Comparison of ENCODE assay signal across 13 cellular contexts in genomic region chr5:136729901-136730355, GRCh38.
DNase-seq lines count a peak whose midpoint lies in the region; TF ChIP-seq lines count a peak whose summit lies in the region.
"Had no signal": no experiment of that assay in that cellular context is flagged by ENCODE, and none has a peak within 500 bp of the region (broad histone marks: within the 10 kb centered on the region; RNA-seq: fewer than 3 reads in every experiment).

No MANE protein-coding gene starts in this region.

- no TSS peak for BruUV-seq in PC-9 (replicated peaks; lab: Mats Ljungman, UMichigan)

- H3K4me2 ChIP-seq in PC-9, result peak overlapping the region; percentile 75

- peak overlapping the region; percentile 95 for H3K27ac ChIP-seq in PC-9

- H3K36me3 ChIP-seq in PC-9 (ENCODE audit: low read depth), result no peaks in the 10 kb centered on the region

- no peaks in the 10 kb centered on the region for H3K9me3 ChIP-seq in PC-9 (ENCODE audit: insufficient read depth, low read depth)

- DNase-seq in NCI-H187 treated with DMSO at 0.1 percent for 48 hours (lab: John Stamatoyannopoulos, UW), result peak; percentile 43
- no peak for DNase-seq in NCI-H187 (lab: John Stamatoyannopoulos, UW)
- peak; percentile 35 to 97 for DNase-seq in PC-9
- peak; percentile 86 for DNase-seq in dedifferentiated amniotic fluid mesenchymal stem cell (ENCODE audit: extremely low spot score)
- peak; percentile 72 for DNase-seq in stromal cell of bone marrow (ENCODE audit: low read depth)
- no peak for DNase-seq in stimulated activated CD4-positive, alpha-beta T cell treated with anti-CD3 and anti-CD28 coated beads, Interleukin-15, amount 100 ng/mL, for 24 hours
- no peak for DNase-seq in NCI-H524 (lab: John Stamatoyannopoulos, UW)
- no peak for DNase-seq in NCI-H446 (lab: John Stamatoyannopoulos, UW)
- DNase-seq: activated CD8-positive, alpha-beta T cell treated with anti-CD3 and anti-CD28 coated beads, Interleukin-2, amount 10 ng/mL, durations not matched to agents 7 days and 5 days; activated naive CD8-positive, alpha-beta T cell treated with anti-CD3 and anti-CD28 coated beads for 36 hours; effector memory CD4-positive, alpha-beta T cell; NCI-H526 treated with DMSO at 0.1 percent for 48 hours; T-helper 1 cell had no signal

- H3K4me1 ChIP-seq in PC-9 (replicated peaks; ENCODE audit: insufficient read depth), result peaks cover 41% of the 10 kb centered on the region

- POLR2A ChIA-PET in PC-9 (lab: Charles Lee; ENCODE audit: unreplicated experiment), result interaction anchor here (0.7 kb wide), 1 partner anchor 74 kb away, joined by 6 read pairs; no protein-coding TSS in a partner anchor

- H4K20me1 ChIP-seq in PC-9 (ENCODE audit: insufficient read depth), result no peaks in the 10 kb centered on the region

- CTCF ChIA-PET in PC-9 (lab: Charles Lee), result no interaction called here

- peaks cover 30% of the 10 kb centered on the region for H3F3A ChIP-seq in PC-9 (ENCODE audit: insufficient read depth, low read depth)

- TF ChIP-seq CTCF in PC-9 (conservative IDR thresholded peaks at IDR 0.05), result no peak

- H3K79me2 ChIP-seq in PC-9 (ENCODE audit: low read depth), result no peaks in the 10 kb centered on the region

- H3K4me3 ChIP-seq in PC-9, result peak overlapping the region; percentile 18; the same call in 1 of the 2 replicates

- intact Hi-C loops in PC-9 (cut with micrococcal nuclease; ENCODE audit: unreplicated experiment), result loop anchor here (2.0 kb wide), 1 partner anchor 37 kb away; no protein-coding TSS in a partner anchor

- no peaks in the 10 kb centered on the region for H3K9me2 ChIP-seq in PC-9 (ENCODE audit: insufficient read depth)

- no peak overlapping the region for H2AFZ ChIP-seq in PC-9

- no peaks in the 10 kb centered on the region for H3K27me3 ChIP-seq in PC-9 (ENCODE audit: insufficient read depth, low read depth)

Comparison
In these comparisons a context has a peak if more than half of its experiments do, and no peak if none do; other contexts are left out.
1. DNase-seq: peak in NCI-H187 treated with DMSO at 0.1 percent for 48 hours (single experiment), PC-9 (2 of 2), dedifferentiated amniotic fluid mesenchymal stem cell (single experiment) and stromal cell of bone marrow (single experiment); none in NCI-H187 (0 of 2), stimulated activated CD4-positive, alpha-beta T cell treated with anti-CD3 and anti-CD28 coated beads, Interleukin-15, amount 100 ng/mL, for 24 hours (single experiment), NCI-H524 (0 of 2) and NCI-H446 (0 of 2).